ENCODE assay signal across 30 cellular contexts in the genomic region with DNA sequence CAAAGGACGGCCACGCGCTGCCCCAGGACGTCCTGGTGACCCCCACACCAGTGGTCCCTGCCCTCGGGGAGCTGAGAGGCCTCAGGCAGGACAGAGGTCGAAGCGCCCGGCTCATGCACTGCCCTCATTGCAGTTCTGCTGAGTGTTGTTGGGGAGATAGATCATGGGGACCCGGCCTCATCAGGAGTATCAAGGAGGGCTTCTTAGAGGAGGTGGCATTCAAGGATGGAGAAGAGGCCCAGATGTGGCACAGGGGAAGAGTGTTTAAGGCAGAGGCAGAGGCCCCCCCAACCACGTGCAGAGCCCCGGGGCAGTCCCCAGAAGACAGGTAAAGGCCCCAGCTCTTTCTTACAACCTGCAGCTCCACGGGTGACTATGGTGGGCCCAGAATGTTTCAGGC.
"Had no signal": no experiment of that assay in that cellular context is flagged by ENCODE, and none has a peak within 500 bp of the region (broad histone marks: within the 10 kb centered on the region; RNA-seq: fewer than 3 reads in every experiment).

No MANE protein-coding gene starts in this region.

- H3K27ac ChIP-seq: adrenal gland, body of pancreas, esophagus muscularis mucosa, gastroesophageal sphincter, heart right ventricle had no signal

- H3K27me3 ChIP-seq: adrenal gland, body of pancreas, esophagus muscularis mucosa, gastroesophageal sphincter had no signal

- DNase-seq: activated B cell treated with CpG ODN at 0.5 μM for 24 hours; activated CD4-positive, alpha-beta T cell treated with anti-CD3 and anti-CD28 coated beads for 48 hours; activated CD4-positive, alpha-beta T cell treated with anti-CD3 and anti-CD28 coated beads, Interleukin-2, amount 50 U/mL, for 1 hour; activated CD4-positive, alpha-beta T cell treated with anti-CD3 and anti-CD28 coated beads, Interleukin-2, amount 50 U/mL, for 48 hours; activated CD8-positive, alpha-beta memory T cell treated with anti-CD3 and anti-CD28 coated beads for 24 hours; activated CD8-positive, alpha-beta memory T cell treated with anti-CD3 and anti-CD28 coated beads, Interleukin-2, amount 50 U/mL, for 4 hours; activated CD8-positive, alpha-beta T cell treated with anti-CD3 and anti-CD28 coated beads for 36 hours; activated effector memory CD4-positive, alpha-beta T cell treated with anti-CD3 and anti-CD28 coated beads, Interleukin-2, amount 50 U/mL, for 16 hours; activated naive CD4-positive, alpha-beta T cell treated with anti-CD3 and anti-CD28 coated beads, Interleukin-2, amount 10 ng/mL, durations not matched to agents 7 days and 5 days; activated T-cell treated with anti-CD3 and anti-CD28 coated beads, Interleukin-2, amount 50 U/mL, for 1 hour; activated T-cell treated with anti-CD3 and anti-CD28 coated beads, Interleukin-2, amount 50 U/mL, for 48 hours; adrenal gland; amygdala; aorta; body of pancreas; caudate nucleus; cortex of kidney; dermis blood vessel endothelial cell; effector CD4-positive, alpha-beta T cell; effector memory CD8-positive, alpha-beta T cell; erythroblast; foreskin melanocyte; heart right ventricle; T-helper 2 cell had no signal

- H3K4me1 ChIP-seq: adrenal gland, body of pancreas, esophagus muscularis mucosa, gastroesophageal sphincter, heart right ventricle had no signal

- ATAC-seq: activated CD4-positive, CD25-positive, alpha-beta regulatory T cell treated with anti-CD3 and anti-CD28 coated beads, Interleukin-2, amount 50 U/mL, for 24 hours; activated CD8-positive, alpha-beta T cell treated with anti-CD3 and anti-CD28 coated beads for 36 hours; activated naive CD4-positive, alpha-beta T cell treated with anti-CD3 and anti-CD28 coated beads, Interleukin-2, amount 50 U/mL, for 72 hours; body of pancreas; effector memory CD8-positive, alpha-beta T cell; gastroesophageal sphincter; heart right ventricle had no signal

- H3K4me3 Mint-ChIP-seq: activated B cell treated with CpG ODN at 0.5 μM for 24 hours; activated CD8-positive, alpha-beta T cell treated with anti-CD3 and anti-CD28 coated beads for 36 hours; activated naive CD4-positive, alpha-beta T cell treated with anti-CD3 and anti-CD28 coated beads, Interleukin-2, amount 10 ng/mL, durations not matched to agents 7 days and 5 days; activated T-helper 1 cell treated with anti-CD3 and anti-CD28 coated beads, Interleukin-12 subunit alpha, Interleukin-12 subunit beta, Interleukin-2, Interleukin-4 antibody, amounts not matched to agents 30 ng/mL and 10 ng/mL and 1 ng/mL, durations not matched to agents 14 hours and 24 hours and 36 hours; effector memory CD8-positive, alpha-beta T cell had no signal

- H3K36me3 Mint-ChIP-seq: activated naive CD4-positive, alpha-beta T cell treated with anti-CD3 and anti-CD28 coated beads, Interleukin-2, amount 10 ng/mL, durations not matched to agents 7 days and 5 days; activated naive CD4-positive, alpha-beta T cell treated with anti-CD3 and anti-CD28 coated beads, Interleukin-2, amount 50 U/mL, for 72 hours had no signal

- H3K9me3 Mint-ChIP-seq: activated B cell treated with CpG ODN at 0.5 μM for 24 hours; activated CD8-positive, alpha-beta T cell treated with anti-CD3 and anti-CD28 coated beads for 36 hours; activated naive CD4-positive, alpha-beta T cell treated with anti-CD3 and anti-CD28 coated beads, Interleukin-2, amount 10 ng/mL, durations not matched to agents 7 days and 5 days; activated naive CD4-positive, alpha-beta T cell treated with anti-CD3 and anti-CD28 coated beads, Interleukin-2, amount 50 U/mL, for 72 hours; activated T-helper 1 cell treated with anti-CD3 and anti-CD28 coated beads, Interleukin-12 subunit alpha, Interleukin-12 subunit beta, Interleukin-2, Interleukin-4 antibody, amounts not matched to agents 30 ng/mL and 10 ng/mL and 1 ng/mL, durations not matched to agents 14 hours and 24 hours and 36 hours; activated T-helper 2 cell treated with anti-CD3 and anti-CD28 coated beads, Interferon-gamma antibody, Interleukin-2, Interleukin-4, amounts not matched to agents 10 μg/mL and 5 μg/mL and 100 μg/mL, durations not matched to agents 14 hours and 24 hours and 36 hours; effector memory CD8-positive, alpha-beta T cell had no signal

- H3K9me3 ChIP-seq: adrenal gland, body of pancreas, esophagus muscularis mucosa, gastroesophageal sphincter, heart right ventricle had no signal

- H3K27ac Mint-ChIP-seq: activated B cell treated with CpG ODN at 0.5 μM for 24 hours; activated CD8-positive, alpha-beta T cell treated with anti-CD3 and anti-CD28 coated beads for 36 hours; activated naive CD4-positive, alpha-beta T cell treated with anti-CD3 and anti-CD28 coated beads, Interleukin-2, amount 10 ng/mL, durations not matched to agents 7 days and 5 days; activated naive CD4-positive, alpha-beta T cell treated with anti-CD3 and anti-CD28 coated beads, Interleukin-2, amount 50 U/mL, for 72 hours; activated T-helper 1 cell treated with anti-CD3 and anti-CD28 coated beads, Interleukin-12 subunit alpha, Interleukin-12 subunit beta, Interleukin-2, Interleukin-4 antibody, amounts not matched to agents 30 ng/mL and 10 ng/mL and 1 ng/mL, durations not matched to agents 14 hours and 24 hours and 36 hours; activated T-helper 2 cell treated with anti-CD3 and anti-CD28 coated beads, Interferon-gamma antibody, Interleukin-2, Interleukin-4, amounts not matched to agents 10 μg/mL and 5 μg/mL and 100 μg/mL, durations not matched to agents 14 hours and 24 hours and 36 hours had no signal

- H3K4me1 Mint-ChIP-seq: activated B cell treated with CpG ODN at 0.5 μM for 24 hours; activated naive CD4-positive, alpha-beta T cell treated with anti-CD3 and anti-CD28 coated beads, Interleukin-2, amount 10 ng/mL, durations not matched to agents 7 days and 5 days had no signal

- H3K4me3 ChIP-seq: adrenal gland, body of pancreas, esophagus muscularis mucosa, gastroesophageal sphincter, heart right ventricle had no signal
